In genomic region chr1:178037510-178038253, GRCh38 we compare ENCODE assay signal across 8 cellular contexts. TPM values are rescaled to one million over a fixed set of nuclear protein-coding genes. Genes with fewer than 3 reads are reported as not detected.
DNase-seq lines count a peak whose midpoint lies in the region; ATAC-seq, FAIRE-seq and TF ChIP-seq lines count a peak whose summit lies in the region.

No MANE protein-coding gene starts in this region.

- peak overlapping the region; percentile 63 for H3K4me3 ChIP-seq in AG04449 (ENCODE audit: low read depth, low read length)
- peak overlapping the region; percentile 19 to 72 (median 63) for H3K4me3 ChIP-seq in pancreas

- no peaks in the 10 kb centered on the region for H3K27me3 ChIP-seq in pancreas

- DNase-seq in AG04449 (ENCODE audit: low read depth, low spot score) (no peak), HK-2 (ENCODE audit: unreplicated experiment) (peak; percentile 65), anterior cingulate cortex (lab: John Stamatoyannopoulos, UW) (peak in 53 of 58 donors; percentile 27 to 79 (median 61)), left ventricle myocardium superior (peak; percentile 96), pancreas (peak; percentile 83 to 95 (median 92)), SHP77 (lab: John Stamatoyannopoulos, UW) (no peak)

- 6% methylated on average over 53 to 58 of the region's 58 CpGs for WGBS in pancreas, 2 donors

- POLR2A ChIA-PET in AG04449 (lab: Yijun Ruan, JAX) = no interaction called here

- intact Hi-C loops in left ventricle myocardium superior (cut with micrococcal nuclease) (loop anchor here (10.0 kb wide), 1 partner anchor 147 kb away; no protein-coding TSS in a partner anchor), pancreas (cut with DNase I) (loop anchor here in 1 of 3 donors (10.0 kb wide), 2 partner anchors 247 to 467 kb away; no protein-coding TSS in a partner anchor)

- TF ChIP-seq CTCF in AG04449 (IDR thresholded peaks at IDR 0.05; ENCODE audit: insufficient read depth, low read length, missing control alignments) (peak; percentile 56), pancreas (IDR thresholded peaks at IDR 0.05) (peak in 3 of 4 donors; percentile 24 to 34 (median 27))

- H3K9me3 ChIP-seq in pancreas = no peaks in the 10 kb centered on the region

- ATAC-seq in left ventricle myocardium superior (peak; percentile 98), pancreas (peak; percentile 98 to 99 (median 98)), GM21786 (IDR thresholded peaks at IDR 0.05; ENCODE audit: unreplicated experiment) (no peak), GM21619 (IDR thresholded peaks at IDR 0.05; ENCODE audit: unreplicated experiment) (no peak)

- CTCF ChIA-PET in AG04449 (lab: Yijun Ruan, JAX) = interaction anchor here (0.6 to 11.6 kb wide), 16 partner anchors 9 to 262 kb away, joined by 3 to 154 read pairs (median 6); partner anchors contain the start of gene RASAL2

- peak overlapping the region; percentile 45 to 60 (median 48) for H3K27ac ChIP-seq in pancreas

- no peak for FAIRE-seq in pancreas (lab: Jason Lieb, UNC)

- H3K36me3 ChIP-seq in pancreas = no peaks in the 10 kb centered on the region

- H3K4me1 ChIP-seq in pancreas = no peaks in the 10 kb centered on the region

RNA-seq across cellular contexts. Expression of gene RASAL2, which starts 56.2 kb away (rescaled TPM):
- total RNA-seq in left ventricle myocardium superior (26.4 TPM), pancreas (10 to 100 TPM in 1 of 6 donors, 1 to 10 TPM in 5; 3.9 to 12.9 (median 5.0) TPM)
- polyA plus RNA-seq in pancreas = 1 to 10 TPM; 2.5 to 3.9 TPM

Comparison
In these comparisons a context has a peak if more than half of its experiments do, and no peak if none do; other contexts are left out.
1. DNase-seq: peak in HK-2 (single experiment), anterior cingulate cortex (53 of 58), left ventricle myocardium superior (single experiment) and pancreas (6 of 6); none in AG04449 (single experiment) and SHP77 (0 of 2).
2. ATAC-seq: peak in left ventricle myocardium superior (single experiment) and pancreas (4 of 4); none in GM21786 (single experiment) and GM21619 (single experiment).